In genomic region chr3:30124435-30125390, GRCh38 we compare ENCODE assay signal across 10 cellular contexts.
DNase-seq lines count a peak whose midpoint lies in the region; ATAC-seq and TF ChIP-seq lines count a peak whose summit lies in the region.
"Had no signal": no experiment of that assay in that cellular context is flagged by ENCODE, and none has a peak within 500 bp of the region (broad histone marks: within the 10 kb centered on the region; RNA-seq: fewer than 3 reads in every experiment).

No MANE protein-coding gene starts in this region.

- H3K23ac ChIP-seq in IMR-90 (ENCODE audit: low read depth, low read length), result no peak overlapping the region

- no peak overlapping the region for H4K5ac ChIP-seq in IMR-90 (ENCODE audit: low read depth, low read length)

- H4K91ac ChIP-seq in IMR-90 (ENCODE audit: insufficient read depth, low read depth, low read length), result no peak overlapping the region

- no peak overlapping the region for H4K8ac ChIP-seq in IMR-90 (ENCODE audit: low read depth in 2 of 2, low read length in 2 of 2)

- no peaks in the 10 kb centered on the region for H3K9me1 ChIP-seq in IMR-90 (ENCODE audit: insufficient read depth, low read length)

- DNase-seq in Daoy (ENCODE audit: low read depth) (peak; percentile 25), IMR-90 (peak; percentile 68), astrocyte of the spinal cord (ENCODE audit: low read depth, low spot score) (peak; percentile 75), kidney tubule cell (ENCODE audit: low spot score) (peak; percentile 52), AML-193 (lab: John Stamatoyannopoulos, UW) (no peak), AG20443 (ENCODE audit: low spot score) (no peak), dedifferentiated amniotic fluid mesenchymal stem cell (ENCODE audit: extremely low spot score) (no peak)
- DNase-seq: left colon had no signal

- ATAC-seq in IMR-90 (ENCODE audit: low read depth), result no peak
- no peak for ATAC-seq in GM21529 (IDR thresholded peaks at IDR 0.05; ENCODE audit: unreplicated experiment)
- ATAC-seq: left colon; stimulated activated memory B cell treated with anti-CD40 and anti-IgM and Interleukin-4, amounts not matched to agents 10 μg/mL and 1 μg/mL and 100 μg/mL, for 72 hours had no signal

- H3K4me3 ChIP-seq in IMR-90 (ENCODE audit: insufficient read depth, low read depth, low read length) (no peak overlapping the region), astrocyte of the spinal cord (ENCODE audit: low read depth, low read length) (no peak overlapping the region)

- H3K4ac ChIP-seq in IMR-90 (ENCODE audit: low read depth, low read length), result no peak overlapping the region

- no peak for TF ChIP-seq POLR2A in IMR-90 (IDR thresholded peaks at IDR 0.05; ENCODE audit: low read depth, low read length)

- no peaks in the 10 kb centered on the region for H3K27me3 ChIP-seq in IMR-90 (ENCODE audit: control insufficient read depth, insufficient read depth, low read length)

- no peak for TF ChIP-seq RAD21 in IMR-90 (IDR thresholded peaks at IDR 0.05; ENCODE audit: low read length)

- POLR2A ChIA-PET in IMR-90 (lab: Charles Lee; ENCODE audit: unreplicated experiment), result no interaction called here

- in situ Hi-C loops in IMR-90 (cut with MboI; ENCODE audit: low sequenced_read_pairs), result no loop called here
- in situ Hi-C loops in astrocyte of the spinal cord (cut with HindIII; ENCODE audit: low sequenced_read_pairs), result no loop called here

- intact Hi-C loops in IMR-90 (cut with micrococcal nuclease), result no loop called here

- WGBS in IMR-90 (ENCODE audit: extremely low coverage in 2 of 2, insufficient read length in 1 of 2), 2 experiments, result no CpG with 5 or more reads among the region's 2 CpGs

- CTCF ChIA-PET in IMR-90 (lab: Yijun Ruan, JAX), result interaction anchor here (0.6 kb wide), 1 partner anchor 801 kb away, joined by 3 read pairs; no protein-coding TSS in a partner anchor

- H2BK5ac ChIP-seq in IMR-90 (ENCODE audit: low read depth, low read length, poor library complexity, severe bottlenecking), result no peak overlapping the region

- dilution Hi-C loops in IMR-90 (cut with HindIII; ENCODE audit: low sequenced_read_pairs, unreplicated experiment), result no loop called here

- no peak overlapping the region for H3K14ac ChIP-seq in IMR-90 (replicated peaks; ENCODE audit: low read depth, low read length)

- H3K36me3 ChIP-seq in IMR-90 (ENCODE audit: control insufficient read depth, insufficient read depth, low read length), result no peaks in the 10 kb centered on the region

- H4K20me1 ChIP-seq in IMR-90 (ENCODE audit: insufficient read depth, low read length), result no peaks in the 10 kb centered on the region

- no peak overlapping the region for H3K27ac ChIP-seq in IMR-90 (ENCODE audit: insufficient read depth, low read length)

- H3K4me1 ChIP-seq in IMR-90 (ENCODE audit: control insufficient read depth, insufficient read depth, low read length), result no peaks in the 10 kb centered on the region

- H2BK20ac ChIP-seq in IMR-90 (ENCODE audit: low read depth, low read length), result no peak overlapping the region

- H2AK9ac ChIP-seq in IMR-90 (replicated peaks; ENCODE audit: low read depth, low read length, poor library complexity), result no peak overlapping the region

- H2AFZ ChIP-seq in IMR-90 (replicated peaks; ENCODE audit: low read length, poor library complexity), result no peak overlapping the region

- no peak overlapping the region for H3K18ac ChIP-seq in IMR-90 (ENCODE audit: low read depth, low read length)

- H2AK5ac ChIP-seq in IMR-90 (ENCODE audit: low read depth, low read length), result no peak overlapping the region

- no peaks in the 10 kb centered on the region for H3K79me1 ChIP-seq in IMR-90 (ENCODE audit: low read depth in 1 of 2, low read length in 2 of 2)

- BruUV-seq in IMR-90 (replicated peaks; lab: Mats Ljungman, UMichigan), result no TSS peak

- H2BK120ac ChIP-seq in IMR-90 (ENCODE audit: low read depth, low read length), result no peak overlapping the region

- H3K56ac ChIP-seq in IMR-90 (ENCODE audit: extremely low read depth, insufficient read depth, low read length), result no peak overlapping the region

- no peaks in the 10 kb centered on the region; the same call in 1 of the 2 replicates for H3K9me3 ChIP-seq in IMR-90 (ENCODE audit: control insufficient read depth, insufficient read depth, low read length)

- no peak overlapping the region for H3K9ac ChIP-seq in IMR-90 (ENCODE audit: low read depth, low read length)

- H3K4me2 ChIP-seq in IMR-90 (ENCODE audit: low read depth, low read length), result no peak overlapping the region

- TF ChIP-seq CTCF in IMR-90 (conservative IDR thresholded peaks at IDR 0.05; ENCODE audit: low read depth, low read length), result no peak
- no peak for TF ChIP-seq CTCF in astrocyte of the spinal cord (IDR thresholded peaks at IDR 0.05; ENCODE audit: low read depth, low read length)

- H2BK15ac ChIP-seq in IMR-90 (ENCODE audit: low read depth, low read length), result no peak overlapping the region

TF ChIP-seq in IMR-90, 13 proteins besides CTCF, POLR2A, EP300 and RAD21:
- TF ChIP-seq USF2 (IDR thresholded peaks at IDR 0.05; ENCODE audit: low read depth, low read length), result no peak
- TF ChIP-seq CHD1 (IDR thresholded peaks at IDR 0.05; ENCODE audit: low read depth, low read length), result no peak
- no peak for TF ChIP-seq NFE2L2 (IDR thresholded peaks at IDR 0.05; ENCODE audit: low read depth, low read length)
- TF ChIP-seq RFX5 (IDR thresholded peaks at IDR 0.05; ENCODE audit: low read depth, low read length), result no peak
- no peak for TF ChIP-seq BHLHE40 (IDR thresholded peaks at IDR 0.05; ENCODE audit: low read depth, low read length)
- TF ChIP-seq ELK1 (IDR thresholded peaks at IDR 0.05; ENCODE audit: borderline replicate concordance, low read depth, low read length), result no peak
- no peak for TF ChIP-seq CEBPB (IDR thresholded peaks at IDR 0.05; ENCODE audit: low read depth, low read length)
- TF ChIP-seq FOS (IDR thresholded peaks at IDR 0.05; ENCODE audit: low read depth, low read length), result no peak
- TF ChIP-seq MAFK (IDR thresholded peaks at IDR 0.05; ENCODE audit: low read depth, low read length), result no peak
- no peak for TF ChIP-seq MAZ (IDR thresholded peaks at IDR 0.05; ENCODE audit: borderline replicate concordance, low read depth, low read length)
- no peak for TF ChIP-seq SMC3 (IDR thresholded peaks at IDR 0.05; ENCODE audit: low read depth, low read length)

Comparison
In these comparisons a context has a peak if more than half of its experiments do, and no peak if none do; other contexts are left out.
1. DNase-seq: peak in Daoy (single experiment), IMR-90 (single experiment), astrocyte of the spinal cord (single experiment) and kidney tubule cell (single experiment); none in AML-193 (0 of 2), AG20443 (single experiment) and dedifferentiated amniotic fluid mesenchymal stem cell (single experiment).